In the genomic region with DNA sequence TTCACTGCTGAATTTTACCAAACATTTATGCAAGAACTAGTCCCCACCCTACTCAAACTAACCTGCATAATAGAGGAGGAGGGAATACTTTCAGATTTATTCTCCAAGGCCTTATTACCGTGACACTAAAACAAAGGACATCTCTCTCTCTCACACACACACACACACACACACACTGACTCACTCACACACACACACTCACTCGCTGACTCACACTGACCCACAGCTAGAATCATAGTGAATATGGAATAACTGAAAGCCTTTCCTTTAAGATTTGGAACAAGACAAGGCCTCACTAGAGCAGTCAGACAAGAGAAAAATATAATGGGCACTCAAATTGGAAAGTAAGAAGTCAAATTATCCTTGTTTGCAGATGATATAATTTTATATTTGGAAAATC, we compare ENCODE assay signal across 28 cellular contexts.
DNase-seq lines count a peak whose midpoint lies in the region; ATAC-seq, FAIRE-seq and TF ChIP-seq lines count a peak whose summit lies in the region.
"Had no signal": no experiment of that assay in that cellular context is flagged by ENCODE, and none has a peak within 500 bp of the region (broad histone marks: within the 10 kb centered on the region; RNA-seq: fewer than 3 reads in every experiment).

No MANE protein-coding gene starts in this region.

- peak; percentile 8 for DNase-seq in GM04503 (ENCODE audit: low read depth)
- peak; percentile 71 for DNase-seq in RKO (ENCODE audit: low spot score)
- DNase-seq in bronchial epithelial cell (ENCODE audit: low read depth): peak; percentile 73
- peak; percentile 40 for DNase-seq in iris pigment epithelial cell (ENCODE audit: low read depth)
- no peak for DNase-seq in small intestine
- DNase-seq in left lung: no peak
- DNase-seq: activated CD4-positive, alpha-beta memory T cell treated with anti-CD3 and anti-CD28 coated beads for 36 hours; activated CD8-positive, alpha-beta memory T cell treated with anti-CD3 and anti-CD28 coated beads, Interleukin-2, amount 50 U/mL, for 48 hours; effector CD8-positive, alpha-beta T cell; glutamatergic neuron; GOT3; Kasumi-1; kidney glomerular epithelial cell; NCI-H187; stimulated activated CD4-positive, alpha-beta T cell treated with anti-CD3 and anti-CD28 coated beads, Interleukin-15, amount 100 ng/mL, for 24 hours; stimulated activated naive CD8-positive, alpha-beta T cell treated with anti-CD3 and anti-CD28 coated beads, Interleukin-15, Interleukin-2, amounts not matched to agents 100 U/mL and 50 U/mL, for 24 hours; T1000; uterus had no signal

- 81 to 89% (median 83%) methylated on average over 2 of the region's 2 CpGs for WGBS in small intestine, 3 donors

- no peak for TF ChIP-seq CTCF in bronchial epithelial cell (IDR thresholded peaks at IDR 0.05; ENCODE audit: insufficient read depth, low read length, severe bottlenecking)
- TF ChIP-seq CTCF in left lung (IDR thresholded peaks at IDR 0.05): no peak

- FAIRE-seq in bronchial epithelial cell (lab: Jason Lieb, UNC) (no peak), small intestine (lab: Jason Lieb, UNC) (no peak)

- H3K9me3 ChIP-seq in small intestine (ENCODE audit: control insufficient read depth, low read depth) (no peaks in the 10 kb centered on the region), left lung (peaks cover 0 to 12% of the 10 kb centered on the region in 2 donors)
- H3K9me3 ChIP-seq: ascending aorta, thoracic aorta, uterus had no signal

- H3K4me1 ChIP-seq in small intestine (ENCODE audit: control insufficient read depth in 2 of 2, insufficient read depth in 1 of 2, low read depth in 1 of 2, low read length in 1 of 2): no peaks in the 10 kb centered on the region
- H3K4me1 ChIP-seq in left lung: no peaks in the 10 kb centered on the region
- H3K4me1 ChIP-seq: ascending aorta, uterus had no signal

- H3K27me3 ChIP-seq in bronchial epithelial cell (ENCODE audit: control insufficient read depth, insufficient read depth, low read length): no peaks in the 10 kb centered on the region
- no peaks in the 10 kb centered on the region for H3K27me3 ChIP-seq in small intestine (ENCODE audit: control insufficient read depth in 2 of 2, insufficient read depth in 2 of 2, low read length in 2 of 2)
- H3K27me3 ChIP-seq in left lung: no peaks in the 10 kb centered on the region
- H3K27me3 ChIP-seq: ascending aorta, uterus had no signal

- intact Hi-C loops in left lung (cut with DNase I): no loop called here

- no peak overlapping the region for H3K27ac ChIP-seq in small intestine (ENCODE audit: low read depth in 1 of 2, low read length in 1 of 2)
- H3K27ac ChIP-seq in left lung: no peak overlapping the region
- H3K27ac ChIP-seq: ascending aorta, C4-2B, thoracic aorta, uterus had no signal

- H3K36me3 ChIP-seq in bronchial epithelial cell (ENCODE audit: control insufficient read depth, insufficient read depth, low read length): no peaks in the 10 kb centered on the region
- no peaks in the 10 kb centered on the region for H3K36me3 ChIP-seq in small intestine (ENCODE audit: control insufficient read depth in 2 of 2, insufficient read depth in 2 of 2, low read length in 2 of 2)
- no peaks in the 10 kb centered on the region for H3K36me3 ChIP-seq in left lung
- H3K36me3 ChIP-seq: ascending aorta, thoracic aorta, uterus had no signal

- ATAC-seq in GM19452 (IDR thresholded peaks at IDR 0.05; ENCODE audit: unreplicated experiment): no peak
- no peak for ATAC-seq in GM21423 (IDR thresholded peaks at IDR 0.05; ENCODE audit: unreplicated experiment)
- no peak for ATAC-seq in left lung
- ATAC-seq: activated naive CD4-positive, alpha-beta T cell treated with anti-CD3 and anti-CD28 coated beads, Interleukin-2, amount 50 U/mL, for 72 hours; activated T-helper 17 cell treated with anti-CD3 and anti-CD28 coated beads, Interleukin-2, amount 50 U/mL, for 72 hours; esophagus mucosa; sciatic nerve; stimulated activated naive CD8-positive, alpha-beta T cell treated with anti-CD3 and anti-CD28 coated beads, Interleukin-15, Interleukin-2, amounts not matched to agents 100 U/mL and 50 U/mL, for 24 hours had no signal

- H3K4me3 ChIP-seq in bronchial epithelial cell (ENCODE audit: low read depth, low read length) (no peak overlapping the region), small intestine (ENCODE audit: low read depth in 1 of 2, low read length in 2 of 2) (no peak overlapping the region), left lung (no peak overlapping the region)
- H3K4me3 ChIP-seq: ascending aorta, lung, thoracic aorta, uterus had no signal

Comparison
In these comparisons a context has a peak if more than half of its experiments do, and no peak if none do; other contexts are left out.
1. DNase-seq: peak in GM04503 (single experiment), RKO (single experiment), bronchial epithelial cell (single experiment) and iris pigment epithelial cell (single experiment); none in small intestine (single experiment) and left lung (0 of 2).